In genomic region chr1:233598891-233599541, GRCh38 we compare ENCODE assay signal across 11 cellular contexts. TPM values are rescaled to one million over a fixed set of nuclear protein-coding genes. Genes with fewer than 3 reads are reported as not detected.
DNase-seq lines count a peak whose midpoint lies in the region; ATAC-seq, FAIRE-seq and TF ChIP-seq lines count a peak whose summit lies in the region.
"Had no signal": no experiment of that assay in that cellular context is flagged by ENCODE, and none has a peak within 500 bp of the region (broad histone marks: within the 10 kb centered on the region; RNA-seq: fewer than 3 reads in every experiment).

No MANE protein-coding gene starts in this region.

- H3K9me3 ChIP-seq in K562 (replicated peaks; ENCODE audit: control insufficient read depth, insufficient read depth, low read depth, low read length), result no peaks in the 10 kb centered on the region

- CTCF ChIA-PET in K562 (lab: Yijun Ruan, JAX; ENCODE audit: low intra/inter-chr PET ratio), result no interaction called here

- peaks cover 0 to 12% of the 10 kb centered on the region in 2 experiments; a peak in 3 of 5 replicates for H3K4me1 ChIP-seq in K562 (replicated peaks in 1 of 2; ENCODE audit: control insufficient read depth in 2 of 2, insufficient read depth in 2 of 2, low read length in 2 of 2)

- no peak for TF ChIP-seq CTCF in K562 (IDR thresholded peaks at IDR 0.05 in 2 of 3, conservative IDR thresholded peaks at IDR 0.05 in 1 of 3; ENCODE audit: insufficient read depth in 2 of 3, low read depth in 1 of 3, low read length in 3 of 3)

- in situ Hi-C loops in K562 (cut with MboI), result no loop called here

- no peak for TF ChIP-seq RAD21 in K562 (CRISPR knock-in tag; conservative IDR thresholded peaks at IDR 0.05 in 1 of 2, IDR thresholded peaks at IDR 0.05 in 1 of 2)

- TF ChIP-seq POLR2A in K562 (conservative IDR thresholded peaks at IDR 0.05), result no peak
- TF ChIP-seq POLR2A in GM18505 (IDR thresholded peaks at IDR 0.05; ENCODE audit: borderline replicate concordance, extremely low read depth, insufficient read depth, insufficient read length), result no peak

- DNase-seq in NCI-H2227 (lab: John Stamatoyannopoulos, UW; ENCODE audit: unreplicated experiment) (peak; percentile 9), NCI-H2227 treated with DMSO at 0.1 percent for 48 hours (lab: John Stamatoyannopoulos, UW) (no peak), K562 (ENCODE audit: extremely low read depth in 1 of 4, low spot score in 3 of 4) (no peak), NCI-H1092 (lab: John Stamatoyannopoulos, UW) (no peak), SW480 (ENCODE audit: low spot score) (no peak)
- DNase-seq: caudate nucleus, NCI-H2081 treated with DMSO at 0.1 percent for 48 hours had no signal

- WGBS in K562 (ENCODE audit: insufficient coverage, low coverage, missing lambda C conversion rate), result 6% methylated on average over 8 of the region's 8 CpGs

- H3K36me3 ChIP-seq in K562 (ENCODE audit: control insufficient read depth, insufficient read depth, low read length), result no peaks in the 10 kb centered on the region

- TF ChIP-seq EP300 in K562 (IDR thresholded peaks at IDR 0.05; ENCODE audit: low read length), result peak; percentile 29; the same call in 1 of the 2 replicates

- intact Hi-C loops in K562 (cut with micrococcal nuclease), result no loop called here

- H3K27me3 ChIP-seq in K562 (ENCODE audit: control insufficient read depth in 2 of 2, insufficient read depth in 2 of 2, low read length in 2 of 2), result no peaks in the 10 kb centered on the region

- FAIRE-seq in K562 (lab: Jason Lieb, UNC), result peak; percentile 46

- BruUV-seq in K562 (replicated peaks; lab: Mats Ljungman, UMichigan), result no TSS peak

- POLR2A ChIA-PET in K562 (lab: Yijun Ruan, JAX), result interaction anchor here (0.6 to 1.8 kb wide), 2 partner anchors 10 to 134 kb away, joined by 3 to 5 read pairs; no protein-coding TSS in a partner anchor

- H2AFZ ChIP-seq in K562 (ENCODE audit: low read depth, low read length), result no peak overlapping the region

- no peak overlapping the region for H3K27ac ChIP-seq in K562 (ENCODE audit: extremely low read depth, low read depth, low read length)
- H3K27ac ChIP-seq: 22Rv1 had no signal

- ATAC-seq in GM21381 (IDR thresholded peaks at IDR 0.05; ENCODE audit: unreplicated experiment), result peak; percentile 75
- peak; percentile 89 for ATAC-seq in HG03159 (IDR thresholded peaks at IDR 0.05; ENCODE audit: unreplicated experiment)
- peak; percentile 43; the same call in 2 of the 3 replicates for ATAC-seq in K562
- no peak for ATAC-seq in GM18505 (IDR thresholded peaks at IDR 0.05; ENCODE audit: unreplicated experiment)

- H3K9me1 ChIP-seq in K562 (ENCODE audit: control insufficient read depth, insufficient read depth, low read length), result no peaks in the 10 kb centered on the region

- no peaks in the 10 kb centered on the region for H3K79me2 ChIP-seq in K562 (ENCODE audit: control insufficient read depth, insufficient read depth, low read length)

- H3K9ac ChIP-seq in K562 (ENCODE audit: insufficient read depth in 1 of 2, low read depth in 2 of 2, low read length in 2 of 2), result no peak overlapping the region

- H4K20me1 ChIP-seq in K562 (replicated peaks; ENCODE audit: control insufficient read depth, insufficient read depth, low read length), result no peaks in the 10 kb centered on the region

- H3K4me2 ChIP-seq in K562 (ENCODE audit: insufficient read depth, low read length), result no peak overlapping the region

- no peak overlapping the region for H3K4me3 ChIP-seq in K562

TF ChIP-seq in K562, 482 proteins besides CTCF, POLR2A, EP300 and RAD21 (continues in another document):
- no peak for TF ChIP-seq PBX2 (CRISPR knock-in tag; IDR thresholded peaks at IDR 0.05; ENCODE audit: low read depth)
- peak; percentile 96 for TF ChIP-seq PBX2 (tag; conservative IDR thresholded peaks at IDR 0.05; ENCODE audit: low read depth)
- TF ChIP-seq MYBL2 (IDR thresholded peaks at IDR 0.05; ENCODE audit: low read depth), result peak; percentile 44; the same call in 1 of the 2 replicates
- TF ChIP-seq MYBL2 (CRISPR knock-in tag; IDR thresholded peaks at IDR 0.05; ENCODE audit: borderline replicate concordance), result no peak
- TF ChIP-seq TEAD1 (CRISPR knock-in tag; IDR thresholded peaks at IDR 0.05), result peak in 1 of 2 experiments; percentile 85; a peak in 2 of 4 replicates
- TF ChIP-seq SOX6 (IDR thresholded peaks at IDR 0.05), result peak; percentile 95
- peak; percentile 59 for TF ChIP-seq SMARCA4 (IDR thresholded peaks at IDR 0.05)
- peak; percentile 59; the same call in 1 of the 2 replicates for TF ChIP-seq HMG20A (CRISPR knock-in tag; conservative IDR thresholded peaks at IDR 0.05)
- TF ChIP-seq ZNF384 (IDR thresholded peaks at IDR 0.05; ENCODE audit: low read depth, low read length), result no peak
- no peak for TF ChIP-seq ZBTB26 (CRISPR knock-in tag; IDR thresholded peaks at IDR 0.05)
- TF ChIP-seq HMBOX1 (IDR thresholded peaks at IDR 0.05), result no peak

RNA-seq across cellular contexts. Expression of gene KCNK1, which starts 14.9 kb away (rescaled TPM):
- total RNA-seq in K562 (2011; cell fraction: chromatin; rRNA removed; ENCODE audit: low replicate concordance), result 25.8 and 31.2 TPM in 2 replicates
- total RNA-seq in K562 (2011; cell fraction: nucleolus; rRNA removed), result 36.3 and 38.5 TPM in 2 replicates
- total RNA-seq in K562 (2011; cell fraction: nucleoplasm; rRNA removed), result 34.2 and 46.4 TPM in 2 replicates
- total RNA-seq in K562 (2014; rRNA removed) (6.0 and 6.7 TPM in 2 replicates), K562 (2014; rRNA removed; fragmentation: Illumina TruSeq; extraction: Trizol) (6.0 and 7.0 TPM in 2 replicates), K562 (2015; rRNA removed; fragmentation: Illumina TruSeq; extraction: Trizol) (4.1 and 4.7 TPM in 2 replicates), K562 (2021) (9.4 and 9.8 TPM in 2 replicates)
- polyA plus RNA-seq in K562 (2011; rRNA removed) (19.9 and 22.7 TPM in 2 replicates), K562 (2014; fragmentation: Illumina TruSeq; extraction: Trizol) (7.4 and 9.3 TPM in 2 replicates), K562 (2014; fragmentation: Nextera tagmentation; extraction: Ambion mirVana) (1 to 10 TPM; 3.1 to 3.5 TPM), K562 (2014; rRNA removed) (8.0 and 9.8 TPM in 2 replicates)
- 20.0 and 35.2 TPM in 2 replicates for polyA plus RNA-seq in K562 (2011; cell fraction: cytosol; rRNA removed)
- polyA plus RNA-seq in K562 (2011; cell fraction: nucleus; rRNA removed), result 16.3 and 25.6 TPM in 2 replicates
- 6.0 and 6.4 TPM in 2 replicates for polyA plus RNA-seq in K562 (2012)
- 19.6 and 25.5 TPM in 2 replicates for polyA minus RNA-seq in K562 (2011; rRNA and poly(A)+ RNA removed)
- polyA minus RNA-seq in K562 (2011; cell fraction: cytosol; rRNA and poly(A)+ RNA removed), result 20.0 and 23.3 TPM in 2 replicates
- polyA minus RNA-seq in K562 (2011; cell fraction: nucleus; rRNA and poly(A)+ RNA removed), result 16.6 and 19.1 TPM in 2 replicates
